ENCODE assay signal across 6 cellular contexts in genomic region chr1:147095691-147096090, GRCh38.
"Had no signal": no experiment of that assay in that cellular context is flagged by ENCODE, and none has a peak within 500 bp of the region (broad histone marks: within the 10 kb centered on the region; RNA-seq: fewer than 3 reads in every experiment).

No MANE protein-coding gene starts in this region.

- DNase-seq: IMR-90, KBM-7, KG1 had no signal

- H3K4me3 ChIP-seq: K562 had no signal

- H3K27ac ChIP-seq: HL-60 had no signal

- ATAC-seq: HepG2, K562 had no signal
